ENCODE assay signal across 1 cellular context in the genomic region with DNA sequence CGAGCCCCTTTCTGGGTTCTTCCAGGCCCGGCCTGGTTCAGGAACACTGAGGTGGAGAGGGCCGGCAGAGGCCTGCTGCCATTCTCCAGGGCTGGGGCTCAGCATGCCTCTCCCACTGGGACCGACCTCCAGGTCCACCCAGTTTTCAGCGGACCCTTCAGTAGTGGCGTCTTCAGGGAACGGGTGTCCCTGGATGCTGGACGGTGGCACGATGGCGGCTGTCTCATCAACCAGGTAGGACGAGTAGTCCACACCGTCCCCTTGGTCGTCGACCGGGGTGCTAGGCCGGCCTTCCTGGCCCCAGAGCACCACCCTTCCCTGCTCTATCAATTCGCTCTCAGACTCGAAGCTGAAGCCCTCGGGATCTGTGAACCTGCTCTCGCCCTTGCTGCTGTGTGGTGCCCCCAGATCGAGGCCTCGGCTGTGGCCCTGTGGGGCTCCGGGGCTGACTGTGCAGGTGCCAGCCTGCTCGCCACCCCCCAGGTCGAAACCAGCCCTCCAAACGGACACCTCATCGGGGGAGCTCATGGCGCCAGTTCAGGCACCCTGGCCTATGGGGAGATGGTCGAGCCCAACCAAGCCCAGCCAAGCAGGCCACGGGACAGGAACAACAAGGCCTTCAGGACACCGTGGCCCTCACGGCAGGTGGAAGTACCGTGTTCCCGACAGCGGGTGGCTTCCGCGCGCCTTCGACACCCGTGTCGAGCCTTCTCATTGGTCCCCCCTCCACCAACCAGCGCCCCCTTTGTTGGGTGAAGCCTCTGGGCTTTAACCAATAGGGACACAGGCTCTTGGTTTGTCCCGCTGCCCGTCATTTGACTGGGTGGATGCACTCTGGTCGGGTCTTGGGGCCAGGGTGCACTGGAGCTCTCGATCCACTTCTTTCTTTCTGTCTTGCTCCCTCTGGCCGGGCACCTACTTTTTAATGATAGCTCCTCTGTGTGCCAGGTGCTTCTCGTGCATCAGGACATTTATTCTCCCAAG.
TF ChIP-seq lines count a peak whose summit lies in the region.

No MANE protein-coding gene starts in this region.

TF ChIP-seq in HEK293, 187 proteins besides CTCF, POLR2A, EP300 and RAD21 (continued from another document):
- TF ChIP-seq, protein P1, sequence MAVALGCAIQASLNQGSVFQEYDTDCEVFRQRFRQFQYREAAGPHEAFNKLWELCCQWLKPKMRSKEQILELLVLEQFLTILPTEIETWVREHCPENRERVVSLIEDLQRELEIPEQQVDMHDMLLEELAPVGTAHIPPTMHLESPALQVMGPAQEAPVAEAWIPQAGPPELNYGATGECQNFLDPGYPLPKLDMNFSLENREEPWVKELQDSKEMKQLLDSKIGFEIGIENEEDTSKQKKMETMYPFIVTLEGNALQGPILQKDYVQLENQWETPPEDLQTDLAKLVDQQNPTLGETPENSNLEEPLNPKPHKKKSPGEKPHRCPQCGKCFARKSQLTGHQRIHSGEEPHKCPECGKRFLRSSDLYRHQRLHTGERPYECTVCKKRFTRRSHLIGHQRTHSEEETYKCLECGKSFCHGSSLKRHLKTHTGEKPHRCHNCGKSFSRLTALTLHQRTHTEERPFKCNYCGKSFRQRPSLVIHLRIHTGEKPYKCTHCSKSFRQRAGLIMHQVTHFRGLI (tag by site-specific recombination; IDR thresholded peaks at IDR 0.05), result peak; percentile 57; the same call in 1 of the 2 replicates
- no peak for TF ChIP-seq ZNF202 (tag by site-specific recombination; IDR thresholded peaks at IDR 0.05; ENCODE audit: borderline replicate concordance)
